ENCODE assay signal across 1 cellular context in genomic region chr20:35453647-35454046, GRCh38.
TF ChIP-seq lines count a peak whose summit lies in the region.

No MANE protein-coding gene starts in this region.

TF ChIP-seq in IMR-90, 13 proteins besides CTCF, POLR2A, EP300 and RAD21:
- TF ChIP-seq CHD1 (IDR thresholded peaks at IDR 0.05; ENCODE audit: low read depth, low read length) = no peak
